In the genomic region with DNA sequence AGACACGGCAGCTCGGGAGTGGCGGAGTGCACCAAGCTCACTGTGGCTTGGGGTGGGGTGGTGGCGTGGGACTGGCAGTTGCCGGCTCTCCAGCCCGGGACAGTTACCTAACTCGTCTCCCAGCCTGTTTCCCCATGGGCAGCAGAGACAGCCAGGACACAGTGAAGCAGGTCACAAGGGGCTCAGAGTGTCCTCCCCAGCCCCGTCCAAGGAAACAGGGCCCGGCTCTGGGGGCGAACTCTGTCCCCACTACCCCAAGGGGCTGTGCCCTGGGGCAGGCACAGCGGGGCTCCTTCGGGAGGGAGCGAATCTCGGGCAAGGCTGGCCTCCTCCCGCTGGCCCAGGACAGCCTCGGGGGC, we compare ENCODE assay signal across 8 cellular contexts. TPM values are rescaled to one million over a fixed set of nuclear protein-coding genes. Genes with fewer than 3 reads are reported as not detected.
DNase-seq lines count a peak whose midpoint lies in the region; ATAC-seq and TF ChIP-seq lines count a peak whose summit lies in the region.

No MANE protein-coding gene starts in this region.

- no peaks in the 10 kb centered on the region for H3K9me3 ChIP-seq in HEK293 (ENCODE audit: control insufficient read depth, insufficient read depth, low read depth, low read length)
- H3K9me3 ChIP-seq in ascending aorta, result no peaks in the 10 kb centered on the region
- no peaks in the 10 kb centered on the region for H3K9me3 ChIP-seq in tibial nerve

- DNase-seq in AG04449 (ENCODE audit: low read depth, low spot score) (no peak), ascending aorta (ENCODE audit: low spot score in 2 of 2) (no peak), left colon (peak; percentile 42 to 64), tibial nerve (ENCODE audit: low spot score in 2 of 2) (no peak), foreskin melanocyte (no peak), COR-L47 (lab: John Stamatoyannopoulos, UW) (no peak), Ammon's horn (ENCODE audit: low spot score) (no peak)

- TF ChIP-seq CTCF in AG04449 (IDR thresholded peaks at IDR 0.05; ENCODE audit: insufficient read depth, low read length, missing control alignments) (no peak), HEK293 (tag by site-specific recombination; IDR thresholded peaks at IDR 0.05) (no peak), ascending aorta (IDR thresholded peaks at IDR 0.05) (no peak), tibial nerve (IDR thresholded peaks at IDR 0.05) (no peak)

- 6 to 14% methylated on average over 10 to 16 of the region's 16 CpGs for WGBS in tibial nerve, 2 donors

- H3K27ac ChIP-seq in HEK293 (ENCODE audit: extremely low read depth, low read depth, low read length) (peak overlapping the region; percentile 74; the same call in 1 of the 2 replicates), ascending aorta (peak overlapping the region; percentile 89 to 96), tibial nerve (peak overlapping the region; percentile 81 to 97 (median 94))

- no peaks in the 10 kb centered on the region for H3K4me1 ChIP-seq in HEK293 (ENCODE audit: control insufficient read depth, insufficient read depth, low read length)
- H3K4me1 ChIP-seq in ascending aorta, result peaks cover 2 to 17% of the 10 kb centered on the region in 2 donors
- H3K4me1 ChIP-seq in tibial nerve, result peaks cover 0 to 30% (median 15%) of the 10 kb centered on the region in 4 donors

- peak; percentile 43 for ATAC-seq in left colon

- CTCF ChIA-PET in AG04449 (lab: Yijun Ruan, JAX), result interaction anchor here (4.1 to 7.3 kb wide), 2 partner anchors 14 to 18 kb away, joined by 23 to 45 read pairs; no protein-coding TSS in a partner anchor
- CTCF ChIA-PET in HEK293 (lab: Yijun Ruan, JAX), result interaction anchor here (0.7 to 1.8 kb wide), 2 partner anchors 14 to 123 kb away, joined by 4 to 10 read pairs; no protein-coding TSS in a partner anchor

- no peaks in the 10 kb centered on the region for H3K36me3 ChIP-seq in HEK293 (ENCODE audit: control insufficient read depth in 2 of 2, insufficient read depth in 1 of 2, low read length in 2 of 2)
- no peaks in the 10 kb centered on the region for H3K36me3 ChIP-seq in ascending aorta
- H3K36me3 ChIP-seq in tibial nerve, result no peaks in the 10 kb centered on the region

- intact Hi-C loops in ascending aorta (cut with DNase I), result loop anchor here (5.0 kb wide), 2 partner anchors 104 to 459 kb away; partner anchors contain the start of genes H6PD and TMEM201
- intact Hi-C loops in left colon (cut with DNase I, micrococcal nuclease), result no loop called here

- POLR2A ChIA-PET in AG04449 (lab: Yijun Ruan, JAX) (no interaction called here), HEK293 (lab: Yijun Ruan, JAX) (no interaction called here)

- no peaks in the 10 kb centered on the region for H3K27me3 ChIP-seq in ascending aorta
- no peaks in the 10 kb centered on the region for H3K27me3 ChIP-seq in tibial nerve

- no peak for TF ChIP-seq POLR2A in tibial nerve (IDR thresholded peaks at IDR 0.05)

- peak overlapping the region; percentile 57 for H3K4me3 ChIP-seq in AG04449 (ENCODE audit: low read depth, low read length)
- peak overlapping the region; percentile 47 for H3K4me3 ChIP-seq in HEK293 (ENCODE audit: low read depth, low read length)
- peak overlapping the region; percentile 76 to 86 for H3K4me3 ChIP-seq in ascending aorta
- H3K4me3 ChIP-seq in tibial nerve, result peak overlapping the region; percentile 70 to 83 (median 77)

- no peak for TF ChIP-seq EP300 in tibial nerve (IDR thresholded peaks at IDR 0.05)

TF ChIP-seq in HEK293, 187 proteins besides CTCF, POLR2A, EP300 and RAD21 (continues in another document):
- TF ChIP-seq, protein P1, sequence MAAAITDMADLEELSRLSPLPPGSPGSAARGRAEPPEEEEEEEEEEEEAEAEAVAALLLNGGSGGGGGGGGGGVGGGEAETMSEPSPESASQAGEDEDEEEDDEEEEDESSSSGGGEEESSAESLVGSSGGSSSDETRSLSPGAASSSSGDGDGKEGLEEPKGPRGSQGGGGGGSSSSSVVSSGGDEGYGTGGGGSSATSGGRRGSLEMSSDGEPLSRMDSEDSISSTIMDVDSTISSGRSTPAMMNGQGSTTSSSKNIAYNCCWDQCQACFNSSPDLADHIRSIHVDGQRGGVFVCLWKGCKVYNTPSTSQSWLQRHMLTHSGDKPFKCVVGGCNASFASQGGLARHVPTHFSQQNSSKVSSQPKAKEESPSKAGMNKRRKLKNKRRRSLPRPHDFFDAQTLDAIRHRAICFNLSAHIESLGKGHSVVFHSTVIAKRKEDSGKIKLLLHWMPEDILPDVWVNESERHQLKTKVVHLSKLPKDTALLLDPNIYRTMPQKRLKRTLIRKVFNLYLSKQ (tag by site-specific recombination; IDR thresholded peaks at IDR 0.05; ENCODE audit: borderline replicate concordance), result no peak
- TF ChIP-seq, protein P2, sequence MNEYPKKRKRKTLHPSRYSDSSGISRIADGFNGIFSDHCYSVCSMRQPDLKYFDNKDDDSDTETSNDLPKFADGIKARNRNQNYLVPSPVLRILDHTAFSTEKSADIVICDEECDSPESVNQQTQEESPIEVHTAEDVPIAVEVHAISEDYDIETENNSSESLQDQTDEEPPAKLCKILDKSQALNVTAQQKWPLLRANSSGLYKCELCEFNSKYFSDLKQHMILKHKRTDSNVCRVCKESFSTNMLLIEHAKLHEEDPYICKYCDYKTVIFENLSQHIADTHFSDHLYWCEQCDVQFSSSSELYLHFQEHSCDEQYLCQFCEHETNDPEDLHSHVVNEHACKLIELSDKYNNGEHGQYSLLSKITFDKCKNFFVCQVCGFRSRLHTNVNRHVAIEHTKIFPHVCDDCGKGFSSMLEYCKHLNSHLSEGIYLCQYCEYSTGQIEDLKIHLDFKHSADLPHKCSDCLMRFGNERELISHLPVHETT (tag by site-specific recombination; IDR thresholded peaks at IDR 0.05), result no peak
- TF ChIP-seq ZNF211 (tag by site-specific recombination; IDR thresholded peaks at IDR 0.05; ENCODE audit: low read depth) (no peak), ZNF473 (tag by site-specific recombination; IDR thresholded peaks at IDR 0.05) (no peak), ZNF16 (tag by site-specific recombination; IDR thresholded peaks at IDR 0.05; ENCODE audit: low read depth) (no peak), ZBTB20 (tag by site-specific recombination; IDR thresholded peaks at IDR 0.05) (peak; percentile 42; the same call in 1 of the 2 replicates), ZNF23 (tag by site-specific recombination; IDR thresholded peaks at IDR 0.05; ENCODE audit: borderline replicate concordance) (no peak), YY2 (tag by site-specific recombination; IDR thresholded peaks at IDR 0.05) (no peak), ZEB2 (tag by site-specific recombination; IDR thresholded peaks at IDR 0.05) (no peak), GLI2 (tag by site-specific recombination; IDR thresholded peaks at IDR 0.05; ENCODE audit: borderline replicate concordance, low read depth) (no peak), ZNF792 (tag by site-specific recombination; IDR thresholded peaks at IDR 0.05) (no peak), ZIC2 (tag by site-specific recombination; IDR thresholded peaks at IDR 0.05) (peak; percentile 76), MYNN (tag by site-specific recombination; IDR thresholded peaks at IDR 0.05; ENCODE audit: borderline replicate concordance) (no peak), ZNF561 (tag by site-specific recombination; IDR thresholded peaks at IDR 0.05; ENCODE audit: borderline replicate concordance) (no peak), ZNF670 (tag by site-specific recombination; IDR thresholded peaks at IDR 0.05; ENCODE audit: low read depth) (no peak), WT1 (tag by site-specific recombination; IDR thresholded peaks at IDR 0.05) (no peak; the same call in 1 of the 2 replicates), ZNF112 (tag by site-specific recombination; IDR thresholded peaks at IDR 0.05) (no peak)
- TF ChIP-seq, protein P3, sequence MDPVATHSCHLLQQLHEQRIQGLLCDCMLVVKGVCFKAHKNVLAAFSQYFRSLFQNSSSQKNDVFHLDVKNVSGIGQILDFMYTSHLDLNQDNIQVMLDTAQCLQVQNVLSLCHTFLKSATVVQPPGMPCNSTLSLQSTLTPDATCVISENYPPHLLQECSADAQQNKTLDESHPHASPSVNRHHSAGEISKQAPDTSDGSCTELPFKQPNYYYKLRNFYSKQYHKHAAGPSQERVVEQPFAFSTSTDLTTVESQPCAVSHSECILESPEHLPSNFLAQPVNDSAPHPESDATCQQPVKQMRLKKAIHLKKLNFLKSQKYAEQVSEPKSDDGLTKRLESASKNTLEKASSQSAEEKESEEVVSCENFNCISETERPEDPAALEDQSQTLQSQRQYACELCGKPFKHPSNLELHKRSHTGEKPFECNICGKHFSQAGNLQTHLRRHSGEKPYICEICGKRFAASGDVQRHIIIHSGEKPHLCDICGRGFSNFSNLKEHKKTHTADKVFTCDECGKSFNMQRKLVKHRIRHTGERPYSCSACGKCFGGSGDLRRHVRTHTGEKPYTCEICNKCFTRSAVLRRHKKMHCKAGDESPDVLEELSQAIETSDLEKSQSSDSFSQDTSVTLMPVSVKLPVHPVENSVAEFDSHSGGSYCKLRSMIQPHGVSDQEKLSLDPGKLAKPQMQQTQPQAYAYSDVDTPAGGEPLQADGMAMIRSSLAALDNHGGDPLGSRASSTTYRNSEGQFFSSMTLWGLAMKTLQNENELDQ (tag by site-specific recombination; IDR thresholded peaks at IDR 0.05; ENCODE audit: low read depth), result no peak

RNA-seq across cellular contexts. Expression of gene GPR157, which starts 0.8 kb away (rescaled TPM):
- total RNA-seq in ascending aorta (7.1 TPM), left colon (10 to 100 TPM in 1 of 2 donors, 1 to 10 TPM in 1; 9.1 to 14.2 TPM), tibial nerve (10 to 100 TPM in 1 of 4 donors, 1 to 10 TPM in 3; 2.8 to 10.5 (median 6.2) TPM)

RNA-seq across cellular contexts. Expression of gene SLC2A5, which starts 58.7 kb away (rescaled TPM):
- total RNA-seq in ascending aorta (13.9 TPM), left colon (10 to 100 TPM in 1 of 2 donors, 1 to 10 TPM in 1; 8.1 to 10.4 TPM), tibial nerve (10 to 100 TPM in 1 of 4 donors, 1 to 10 TPM in 3; 1.9 to 15.7 (median 5.2) TPM)

Comparison
In these comparisons a context has a peak if more than half of its experiments do, and no peak if none do; other contexts are left out.
1. DNase-seq: peak in left colon (2 of 2); none in AG04449 (single experiment), ascending aorta (0 of 2), tibial nerve (0 of 2), foreskin melanocyte (single experiment), COR-L47 (single experiment) and Ammon's horn (single experiment).
2. Peak in every context shown above with its lines, with median percentiles within 50 percentile points of each other: H3K4me3 ChIP-seq and H3K27ac ChIP-seq.